ENCODE assay signal across 10 cellular contexts in genomic region chr9:131731237-131731995, GRCh38. TPM values are rescaled to one million over a fixed set of nuclear protein-coding genes. Genes with fewer than 3 reads are reported as not detected.
DNase-seq lines count a peak whose midpoint lies in the region; ATAC-seq and TF ChIP-seq lines count a peak whose summit lies in the region.
"Had no signal": no experiment of that assay in that cellular context is flagged by ENCODE, and none has a peak within 500 bp of the region (broad histone marks: within the 10 kb centered on the region; RNA-seq: fewer than 3 reads in every experiment).

No MANE protein-coding gene starts in this region.

- H3K4me1 Mint-ChIP-seq in activated CD4-positive, alpha-beta T cell treated with anti-CD3 and anti-CD28 coated beads, Interleukin-2, amount 10 ng/mL, durations not matched to agents 7 days and 5 days: peaks cover 94% of the 10 kb centered on the region
- peaks cover 71% of the 10 kb centered on the region for H3K4me1 Mint-ChIP-seq in WTC11

- no peaks in the 10 kb centered on the region for H3K9me3 ChIP-seq in hepatocyte (ENCODE audit: low read depth)
- H3K9me3 ChIP-seq in stomach: no peaks in the 10 kb centered on the region
- H3K9me3 ChIP-seq: body of pancreas had no signal

- POLR2A ChIA-PET in activated CD4-positive, alpha-beta T cell treated with anti-CD3 and anti-CD28 coated beads, Interleukin-2, amount 10 ng/mL, durations not matched to agents 7 days and 5 days (lab: Charles Lee): interaction anchor here (1.0 to 1.2 kb wide), 2 partner anchors 54 to 63 kb away, joined by 3 to 5 read pairs; no protein-coding TSS in a partner anchor
- POLR2A ChIA-PET in WTC11 (lab: Charles Lee): no interaction called here

- H3K36me3 Mint-ChIP-seq in activated CD4-positive, alpha-beta T cell treated with anti-CD3 and anti-CD28 coated beads, Interleukin-2, amount 10 ng/mL, durations not matched to agents 7 days and 5 days (ENCODE audit: low read depth): peaks cover 34% of the 10 kb centered on the region
- H3K36me3 Mint-ChIP-seq in WTC11: no peaks in the 10 kb centered on the region

- no peaks in the 10 kb centered on the region for H3K9me2 ChIP-seq in hepatocyte (replicated peaks; ENCODE audit: insufficient read depth)

- intact Hi-C loops in stomach (cut with DNase I; ENCODE audit: low total_unique reads): no loop called here

- no peak overlapping the region for H3K4me3 ChIP-seq in hepatocyte
- no peak overlapping the region for H3K4me3 ChIP-seq in stomach
- H3K4me3 ChIP-seq: body of pancreas had no signal

- ATAC-seq in WTC11: no peak
- ATAC-seq in HG03025 (IDR thresholded peaks at IDR 0.05; ENCODE audit: low FRiP score, unreplicated experiment): no peak
- ATAC-seq: body of pancreas had no signal

- H3K4me3 Mint-ChIP-seq in activated CD4-positive, alpha-beta T cell treated with anti-CD3 and anti-CD28 coated beads, Interleukin-2, amount 10 ng/mL, durations not matched to agents 7 days and 5 days: peak overlapping the region; percentile 75
- no peak overlapping the region for H3K4me3 Mint-ChIP-seq in WTC11

- H3K27ac Mint-ChIP-seq in activated CD4-positive, alpha-beta T cell treated with anti-CD3 and anti-CD28 coated beads, Interleukin-2, amount 10 ng/mL, durations not matched to agents 7 days and 5 days: peak overlapping the region; percentile 98
- H3K27ac Mint-ChIP-seq in WTC11: peak overlapping the region; percentile 63

- peaks cover 90% of the 10 kb centered on the region for H3K79me2 ChIP-seq in hepatocyte

- CTCF ChIA-PET in activated CD4-positive, alpha-beta T cell treated with anti-CD3 and anti-CD28 coated beads, Interleukin-2, amount 10 ng/mL, durations not matched to agents 7 days and 5 days (lab: Charles Lee): interaction anchor here (0.6 to 4.2 kb wide), 10 partner anchors 8 to 336 kb away, joined by 3 to 17 read pairs (median 4); partner anchors contain the start of gene RAPGEF1
- CTCF ChIA-PET in WTC11 (lab: Charles Lee): interaction anchor here (0.7 to 2.1 kb wide), 3 partner anchors 9 to 528 kb away, joined by 3 to 7 read pairs (median 4); no protein-coding TSS in a partner anchor

- TF ChIP-seq CTCF in WTC11 (IDR thresholded peaks at IDR 0.05): no peak
- no peak for TF ChIP-seq CTCF in hepatocyte (IDR thresholded peaks at IDR 0.05; ENCODE audit: poor library complexity)
- no peak for TF ChIP-seq CTCF in stomach (IDR thresholded peaks at IDR 0.05)

- peak; percentile 71 for DNase-seq in activated CD4-positive, alpha-beta T cell treated with anti-CD3 and anti-CD28 coated beads, Interleukin-2, amount 10 ng/mL, durations not matched to agents 7 days and 5 days
- no peak for DNase-seq in activated CD4-positive, alpha-beta T cell treated with anti-CD3 and anti-CD28 coated beads for 4 hours
- DNase-seq in WTC11 (ENCODE audit: low spot score): no peak
- DNase-seq in hepatocyte (ENCODE audit: low spot score): no peak
- DNase-seq in stomach: no peak
- no peak for DNase-seq in superior temporal gyrus (ENCODE audit: extremely low spot score)
- DNase-seq in SHP77 treated with DMSO at 0.1 percent for 48 hours (lab: John Stamatoyannopoulos, UW): no peak
- DNase-seq: NCI-H526 treated with DMSO at 0.1 percent for 48 hours had no signal

- no peak for TF ChIP-seq EP300 in stomach (IDR thresholded peaks at IDR 0.05)

- H2AFZ ChIP-seq in hepatocyte: no peak overlapping the region

- H3K9me3 Mint-ChIP-seq in activated CD4-positive, alpha-beta T cell treated with anti-CD3 and anti-CD28 coated beads, Interleukin-2, amount 10 ng/mL, durations not matched to agents 7 days and 5 days: no peaks in the 10 kb centered on the region
- no peaks in the 10 kb centered on the region for H3K9me3 Mint-ChIP-seq in WTC11

- H3K36me3 ChIP-seq in hepatocyte (replicated peaks; ENCODE audit: insufficient read depth, low read depth): no peaks in the 10 kb centered on the region
- H3K36me3 ChIP-seq in stomach: no peaks in the 10 kb centered on the region

- peaks cover 40% of the 10 kb centered on the region for H4K20me1 ChIP-seq in hepatocyte (ENCODE audit: insufficient read depth, poor library complexity, severe bottlenecking)

- TF ChIP-seq POLR2A in stomach (IDR thresholded peaks at IDR 0.05): no peak

- peak overlapping the region; percentile 9 for H3K4me2 ChIP-seq in hepatocyte

- 67% methylated on average over 12 of the region's 12 CpGs for WGBS in hepatocyte (ENCODE audit: low lambda C conversion rate, missing lambda C conversion rate)
- WGBS in stomach, 5 donors: 59 to 65% (median 61%) methylated on average over 12 of the region's 12 CpGs

- no peaks in the 10 kb centered on the region for H3K27me3 Mint-ChIP-seq in activated CD4-positive, alpha-beta T cell treated with anti-CD3 and anti-CD28 coated beads, Interleukin-2, amount 10 ng/mL, durations not matched to agents 7 days and 5 days
- H3K27me3 Mint-ChIP-seq in WTC11 (ENCODE audit: low read depth): no peaks in the 10 kb centered on the region

- H3K27me3 ChIP-seq in hepatocyte (no peaks in the 10 kb centered on the region), stomach (no peaks in the 10 kb centered on the region)
- H3K27me3 ChIP-seq: body of pancreas had no signal

- H3K27ac ChIP-seq in hepatocyte: peak overlapping the region; percentile 44
- H3K27ac ChIP-seq in stomach: peak overlapping the region in 4 of 5 donors; percentile 66 to 86 (median 74)

- H3K4me1 ChIP-seq in hepatocyte (ENCODE audit: insufficient read depth) (peaks cover 61% of the 10 kb centered on the region), stomach (peaks cover 74 to 100% (median 89%) of the 10 kb centered on the region in 4 donors)

TF ChIP-seq in WTC11, 78 proteins besides CTCF, POLR2A, EP300 and RAD21 (continues in another document):
- TF ChIP-seq FOXJ3 (CRISPR knock-in tag; IDR thresholded peaks at IDR 0.05; ENCODE audit: borderline replicate concordance) (no peak), ZNF232 (CRISPR knock-in tag; IDR thresholded peaks at IDR 0.05) (no peak), ZNF423 (CRISPR knock-in tag; IDR thresholded peaks at IDR 0.05) (no peak), ZNF532 (CRISPR knock-in tag; IDR thresholded peaks at IDR 0.05; ENCODE audit: borderline replicate concordance) (no peak), ZNF219 (CRISPR knock-in tag; IDR thresholded peaks at IDR 0.05; ENCODE audit: borderline replicate concordance) (no peak), FOXP1 (CRISPR knock-in tag; IDR thresholded peaks at IDR 0.05; ENCODE audit: borderline replicate concordance) (no peak), ZNF281 (CRISPR knock-in tag; IDR thresholded peaks at IDR 0.05) (no peak)

RNA-seq across cellular contexts. Expression of gene RAPGEF1, which starts 8.5 kb away (rescaled TPM):
- total RNA-seq in activated CD4-positive, alpha-beta T cell treated with anti-CD3 and anti-CD28 coated beads, Interleukin-2, amount 10 ng/mL, durations not matched to agents 7 days and 5 days: 100 to 1,000 TPM; 128 to 129 TPM
- total RNA-seq in WTC11 (2021): 57.9 to 66.2 TPM (median 65.7 TPM) in 3 replicates
- 26.2 and 27.5 TPM in 2 replicates for total RNA-seq in hepatocyte
- polyA plus RNA-seq in hepatocyte: 24.8 and 29.7 TPM in 2 replicates
- total RNA-seq in stomach: 10 to 100 TPM; 33.2 to 84.6 (median 57.1) TPM
- polyA plus RNA-seq in stomach: 10 to 100 TPM in 2 of 3 donors, 1 to 10 TPM in 1; 8.4 to 19.1 (median 12.5) TPM
